Comparison of ENCODE assay signal across 2 cellular contexts in genomic region chr10:27899058-27899457, GRCh38.
TF ChIP-seq lines count a peak whose summit lies in the region.

No MANE protein-coding gene starts in this region.

TF ChIP-seq in A549, 52 proteins besides CTCF, POLR2A, EP300 and RAD21 (continued from another document):
- TF ChIP-seq, protein P1, sequence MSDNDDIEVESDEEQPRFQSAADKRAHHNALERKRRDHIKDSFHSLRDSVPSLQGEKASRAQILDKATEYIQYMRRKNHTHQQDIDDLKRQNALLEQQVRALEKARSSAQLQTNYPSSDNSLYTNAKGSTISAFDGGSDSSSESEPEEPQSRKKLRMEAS (IDR thresholded peaks at IDR 0.05) = no peak
- TF ChIP-seq CHD2 (IDR thresholded peaks at IDR 0.05; ENCODE audit: low read length, partially characterized antibody) (no peak), NFE2L2 (conservative IDR thresholded peaks at IDR 0.05; ENCODE audit: low read length) (no peak)
TF ChIP-seq in A549: peak in this region for 0.

TF ChIP-seq in GM23338, 12 proteins besides CTCF, POLR2A, EP300 and RAD21:
- TF ChIP-seq, protein P2, sequence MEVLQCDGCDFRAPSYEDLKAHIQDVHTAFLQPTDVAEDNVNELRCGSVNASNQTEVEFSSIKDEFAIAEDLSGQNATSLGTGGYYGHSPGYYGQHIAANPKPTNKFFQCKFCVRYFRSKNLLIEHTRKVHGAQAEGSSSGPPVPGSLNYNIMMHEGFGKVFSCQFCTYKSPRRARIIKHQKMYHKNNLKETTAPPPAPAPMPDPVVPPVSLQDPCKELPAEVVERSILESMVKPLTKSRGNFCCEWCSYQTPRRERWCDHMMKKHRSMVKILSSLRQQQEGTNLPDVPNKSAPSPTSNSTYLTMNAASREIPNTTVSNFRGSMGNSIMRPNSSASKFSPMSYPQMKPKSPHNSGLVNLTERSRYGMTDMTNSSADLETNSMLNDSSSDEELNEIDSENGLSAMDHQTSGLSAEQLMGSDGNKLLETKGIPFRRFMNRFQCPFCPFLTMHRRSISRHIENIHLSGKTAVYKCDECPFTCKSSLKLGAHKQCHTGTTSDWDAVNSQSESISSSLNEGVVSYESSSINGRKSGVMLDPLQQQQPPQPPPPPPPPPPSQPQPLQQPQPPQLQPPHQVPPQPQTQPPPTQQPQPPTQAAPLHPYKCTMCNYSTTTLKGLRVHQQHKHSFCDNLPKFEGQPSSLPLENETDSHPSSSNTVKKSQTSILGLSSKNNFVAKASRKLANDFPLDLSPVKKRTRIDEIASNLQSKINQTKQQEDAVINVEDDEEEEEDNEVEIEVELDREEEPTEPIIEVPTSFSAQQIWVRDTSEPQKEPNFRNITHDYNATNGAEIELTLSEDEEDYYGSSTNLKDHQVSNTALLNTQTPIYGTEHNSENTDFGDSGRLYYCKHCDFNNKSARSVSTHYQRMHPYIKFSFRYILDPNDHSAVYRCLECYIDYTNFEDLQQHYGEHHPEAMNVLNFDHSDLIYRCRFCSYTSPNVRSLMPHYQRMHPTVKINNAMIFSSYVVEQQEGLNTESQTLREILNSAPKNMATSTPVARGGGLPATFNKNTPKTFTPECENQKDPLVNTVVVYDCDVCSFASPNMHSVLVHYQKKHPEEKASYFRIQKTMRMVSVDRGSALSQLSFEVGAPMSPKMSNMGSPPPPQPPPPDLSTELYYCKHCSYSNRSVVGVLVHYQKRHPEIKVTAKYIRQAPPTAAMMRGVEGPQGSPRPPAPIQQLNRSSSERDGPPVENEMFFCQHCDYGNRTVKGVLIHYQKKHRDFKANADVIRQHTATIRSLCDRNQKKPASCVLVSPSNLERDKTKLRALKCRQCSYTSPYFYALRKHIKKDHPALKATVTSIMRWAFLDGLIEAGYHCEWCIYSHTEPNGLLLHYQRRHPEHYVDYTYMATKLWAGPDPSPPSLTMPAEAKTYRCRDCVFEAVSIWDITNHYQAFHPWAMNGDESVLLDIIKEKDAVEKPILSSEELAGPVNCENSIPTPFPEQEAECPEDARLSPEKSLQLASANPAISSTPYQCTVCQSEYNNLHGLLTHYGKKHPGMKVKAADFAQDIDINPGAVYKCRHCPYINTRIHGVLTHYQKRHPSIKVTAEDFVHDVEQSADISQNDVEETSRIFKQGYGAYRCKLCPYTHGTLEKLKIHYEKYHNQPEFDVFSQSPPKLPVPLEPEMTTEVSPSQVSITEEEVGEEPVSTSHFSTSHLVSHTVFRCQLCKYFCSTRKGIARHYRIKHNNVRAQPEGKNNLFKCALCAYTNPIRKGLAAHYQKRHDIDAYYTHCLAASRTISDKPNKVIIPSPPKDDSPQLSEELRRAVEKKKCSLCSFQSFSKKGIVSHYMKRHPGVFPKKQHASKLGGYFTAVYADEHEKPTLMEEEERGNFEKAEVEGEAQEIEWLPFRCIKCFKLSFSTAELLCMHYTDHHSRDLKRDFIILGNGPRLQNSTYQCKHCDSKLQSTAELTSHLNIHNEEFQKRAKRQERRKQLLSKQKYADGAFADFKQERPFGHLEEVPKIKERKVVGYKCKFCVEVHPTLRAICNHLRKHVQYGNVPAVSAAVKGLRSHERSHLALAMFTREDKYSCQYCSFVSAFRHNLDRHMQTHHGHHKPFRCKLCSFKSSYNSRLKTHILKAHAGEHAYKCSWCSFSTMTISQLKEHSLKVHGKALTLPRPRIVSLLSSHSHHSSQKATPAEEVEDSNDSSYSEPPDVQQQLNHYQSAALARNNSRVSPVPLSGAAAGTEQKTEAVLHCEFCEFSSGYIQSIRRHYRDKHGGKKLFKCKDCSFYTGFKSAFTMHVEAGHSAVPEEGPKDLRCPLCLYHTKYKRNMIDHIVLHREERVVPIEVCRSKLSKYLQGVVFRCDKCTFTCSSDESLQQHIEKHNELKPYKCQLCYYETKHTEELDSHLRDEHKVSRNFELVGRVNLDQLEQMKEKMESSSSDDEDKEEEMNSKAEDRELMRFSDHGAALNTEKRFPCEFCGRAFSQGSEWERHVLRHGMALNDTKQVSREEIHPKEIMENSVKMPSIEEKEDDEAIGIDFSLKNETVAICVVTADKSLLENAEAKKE (CRISPR knock-in tag; IDR thresholded peaks at IDR 0.05) = no peak
- TF ChIP-seq REST (IDR thresholded peaks at IDR 0.05; ENCODE audit: unreplicated experiment) (no peak), POLR2AphosphoS5 (IDR thresholded peaks at IDR 0.05; ENCODE audit: low read depth) (no peak), EZH2phosphoT487 (IDR thresholded peaks at IDR 0.05; ENCODE audit: unreplicated experiment) (no peak), JUNB (IDR thresholded peaks at IDR 0.05; ENCODE audit: unreplicated experiment) (no peak), ETS1 (IDR thresholded peaks at IDR 0.05) (no peak), CREB1 (CRISPR knock-in tag; IDR thresholded peaks at IDR 0.05; ENCODE audit: low read depth) (no peak), ZNF114 (CRISPR knock-in tag; IDR thresholded peaks at IDR 0.05) (no peak), ZNF331 (CRISPR knock-in tag; IDR thresholded peaks at IDR 0.05; ENCODE audit: low read depth) (no peak), EZH2 (IDR thresholded peaks at IDR 0.05; ENCODE audit: low read depth, unreplicated experiment) (no peak), STAT1 (IDR thresholded peaks at IDR 0.05; ENCODE audit: unreplicated experiment) (no peak), NANOG (IDR thresholded peaks at IDR 0.05; ENCODE audit: borderline replicate concordance) (no peak)
